ENCODE assay signal across 14 cellular contexts in the genomic region with DNA sequence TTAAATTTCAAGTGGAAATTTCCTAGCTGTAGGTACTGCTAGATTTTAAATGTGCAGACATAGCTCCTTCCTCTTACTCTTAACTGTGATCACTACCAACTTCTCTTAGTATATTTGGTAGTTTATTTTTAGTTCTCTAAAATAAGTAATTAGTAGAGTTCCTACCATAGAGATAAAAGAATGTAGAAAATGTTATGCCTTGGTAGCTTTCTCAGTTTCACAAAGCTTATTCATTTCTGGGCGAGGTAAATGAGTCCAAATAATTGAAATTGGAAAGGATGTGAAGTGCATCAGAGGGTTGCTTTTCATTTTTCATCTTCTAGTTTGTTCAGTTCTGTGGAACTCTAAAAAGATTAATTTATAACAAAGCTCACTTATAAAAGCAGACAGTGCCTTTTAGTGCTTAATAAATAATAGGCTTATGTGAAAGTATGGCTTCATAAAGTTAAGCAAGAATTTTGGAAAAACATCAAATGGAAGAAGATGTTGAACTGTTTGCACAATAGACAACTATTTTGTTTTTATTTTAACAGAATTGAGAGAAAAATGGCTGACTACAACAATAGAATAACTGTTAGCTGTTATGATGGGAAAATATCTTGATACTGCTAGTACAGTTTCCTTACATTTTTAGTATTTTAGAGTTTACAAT.
DNase-seq lines count a peak whose midpoint lies in the region; ATAC-seq and TF ChIP-seq lines count a peak whose summit lies in the region.
"Had no signal": no experiment of that assay in that cellular context is flagged by ENCODE, and none has a peak within 500 bp of the region (broad histone marks: within the 10 kb centered on the region; RNA-seq: fewer than 3 reads in every experiment).

No MANE protein-coding gene starts in this region.

- peak; percentile 83 for ATAC-seq in GM18519 (IDR thresholded peaks at IDR 0.05; ENCODE audit: low FRiP score, unreplicated experiment)
- ATAC-seq in GM21515 (IDR thresholded peaks at IDR 0.05; ENCODE audit: unreplicated experiment), result peak; percentile 88
- peak; percentile 49 for ATAC-seq in HG03103 (IDR thresholded peaks at IDR 0.05; ENCODE audit: low read depth, unreplicated experiment)
- no peak for ATAC-seq in GM19455 (IDR thresholded peaks at IDR 0.05; ENCODE audit: unreplicated experiment)
- ATAC-seq: effector memory CD8-positive, alpha-beta T cell had no signal

- intact Hi-C loops in A673 (cut with micrococcal nuclease; ENCODE audit: unreplicated experiment), result loop anchor here (10.0 kb wide), 1 partner anchor 484 kb away; no protein-coding TSS in a partner anchor

- no peak overlapping the region for H3K27ac ChIP-seq in A673 (ENCODE audit: low read depth, low read length, poor library complexity, severe bottlenecking)
- H3K27ac ChIP-seq: HL-60, SK-N-MC had no signal

- TF ChIP-seq CTCF in fibroblast of the aortic adventitia (IDR thresholded peaks at IDR 0.05; ENCODE audit: insufficient read depth, low read length) (no peak), A673 (conservative IDR thresholded peaks at IDR 0.05; ENCODE audit: low read depth, low read length) (no peak)

- BruUV-seq in A673 (replicated peaks; lab: Mats Ljungman, UMichigan), result no TSS peak

- CTCF ChIA-PET in A673 (lab: Charles Lee), result interaction anchor here (0.6 kb wide), 1 partner anchor 1045 kb away, joined by 5 read pairs; no protein-coding TSS in a partner anchor

- H3K4me1 ChIP-seq in A673 (ENCODE audit: insufficient read depth, low read length, poor library complexity, severe bottlenecking), result peaks cover 35% of the 10 kb centered on the region
- H3K4me1 ChIP-seq: Caco-2 had no signal

- DNase-seq in fibroblast of the aortic adventitia (ENCODE audit: low read depth) (peak; percentile 14), A673 (ENCODE audit: low spot score) (no peak), cerebellar nuclear complex (lab: John Stamatoyannopoulos, UW) (no peak), NCI-H1694 treated with DMSO at 0.1 percent for 48 hours (lab: John Stamatoyannopoulos, UW) (no peak)
- DNase-seq: activated naive CD4-positive, alpha-beta T cell treated with anti-CD3 and anti-CD28 coated beads, Interleukin-2, amount 50 U/mL, for 16 hours; Caco-2; effector memory CD8-positive, alpha-beta T cell; NCI-H526 treated with DMSO at 0.1 percent for 48 hours had no signal

- no peaks in the 10 kb centered on the region for H3K27me3 ChIP-seq in A673 (replicated peaks; ENCODE audit: insufficient read depth, low read depth, low read length, poor library complexity)

- POLR2A ChIA-PET in A673 (lab: Charles Lee; ENCODE audit: low non-redundant PET), result no interaction called here

- peaks cover 13% of the 10 kb centered on the region for H3K36me3 ChIP-seq in A673 (ENCODE audit: insufficient read depth, low read length, poor library complexity, severe bottlenecking)

- H3K9me3 ChIP-seq in A673 (ENCODE audit: low read depth, low read length, poor library complexity, severe bottlenecking), result no peaks in the 10 kb centered on the region
- H3K9me3 ChIP-seq: Caco-2 had no signal

- H3K4me3 ChIP-seq in fibroblast of the aortic adventitia (ENCODE audit: low read depth, low read length) (no peak overlapping the region), A673 (ENCODE audit: low read depth, low read length, poor library complexity, severe bottlenecking) (no peak overlapping the region)
- H3K4me3 ChIP-seq: SK-N-MC had no signal
